Comparison of ENCODE assay signal across 14 cellular contexts in the genomic region with DNA sequence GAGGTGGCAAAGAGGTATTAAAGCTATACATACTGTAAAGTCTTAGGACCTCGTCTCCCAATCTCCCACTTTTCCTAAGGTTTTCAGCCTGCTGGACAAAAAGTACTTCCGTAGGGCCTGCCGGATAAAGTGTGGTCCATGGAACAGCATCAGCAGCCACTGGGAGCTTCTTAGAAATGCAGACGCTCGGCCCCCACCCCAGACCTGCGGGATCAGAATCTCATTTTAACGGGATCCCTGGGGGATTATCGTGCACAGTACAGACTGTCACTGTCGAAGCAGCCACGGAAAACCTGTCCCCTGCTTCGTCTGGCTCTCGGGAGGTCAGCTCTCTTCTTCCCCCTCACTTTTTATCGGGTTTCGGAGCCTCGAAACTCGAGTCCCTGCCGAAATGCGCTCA. TPM values are rescaled to one million over a fixed set of nuclear protein-coding genes. Genes with fewer than 3 reads are reported as not detected.
A peak's percentile ranks its signal among the peaks of the same experiment; 100 is the strongest.
DNase-seq lines count a peak whose midpoint lies in the region; TF ChIP-seq lines count a peak whose summit lies in the region.
"Had no signal": no experiment of that assay in that cellular context is flagged by ENCODE, and none has a peak within 500 bp of the region (broad histone marks: within the 10 kb centered on the region; RNA-seq: fewer than 3 reads in every experiment).

No MANE protein-coding gene starts in this region.

- no peak overlapping the region for H3K27ac ChIP-seq in ectodermal cell (ENCODE audit: insufficient read depth, low read depth, low read length, poor library complexity, severe bottlenecking)
- no peak overlapping the region for H3K27ac ChIP-seq in effector memory CD4-positive, alpha-beta T cell (ENCODE audit: insufficient read depth, low read length, poor library complexity, severe bottlenecking)

- peak overlapping the region; percentile 34 for H3K9ac ChIP-seq in mucosa of stomach (ENCODE audit: low read length)

- H3K9me3 Mint-ChIP-seq in type B pancreatic cell: no peaks in the 10 kb centered on the region
- H3K9me3 Mint-ChIP-seq: activated naive CD8-positive, alpha-beta T cell treated with anti-CD3 and anti-CD28 coated beads, Interleukin-2, amount 10 ng/mL, durations not matched to agents 7 days and 5 days had no signal

- H3K36me3 ChIP-seq in ectodermal cell (ENCODE audit: control insufficient read depth, insufficient read depth, low read length) (no peaks in the 10 kb centered on the region), mucosa of stomach (ENCODE audit: control insufficient read depth, insufficient read depth, low read length) (no peaks in the 10 kb centered on the region)
- no peaks in the 10 kb centered on the region for H3K36me3 ChIP-seq in effector memory CD4-positive, alpha-beta T cell (ENCODE audit: control insufficient read depth, insufficient read depth, low read length)

- H3K4me3 Mint-ChIP-seq in type B pancreatic cell: peak overlapping the region; percentile 68
- H3K4me3 Mint-ChIP-seq: activated naive CD8-positive, alpha-beta T cell treated with anti-CD3 and anti-CD28 coated beads, Interleukin-2, amount 10 ng/mL, durations not matched to agents 7 days and 5 days; naive thymus-derived CD4-positive, alpha-beta T cell had no signal

- 1% methylated on average over 18 of the region's 18 CpGs for WGBS in ectodermal cell, 2 experiments

- H3K4me3 ChIP-seq in ectodermal cell (ENCODE audit: insufficient read depth, low read depth, low read length): peak overlapping the region; percentile 39
- H3K4me3 ChIP-seq in mucosa of stomach (ENCODE audit: low read length): no peak overlapping the region
- no peak overlapping the region for H3K4me3 ChIP-seq in effector memory CD4-positive, alpha-beta T cell (ENCODE audit: insufficient read depth, low read depth, low read length, poor library complexity, severe bottlenecking)

- TF ChIP-seq CTCF in type B pancreatic cell (conservative IDR thresholded peaks at IDR 0.05): no peak

- peaks cover 50% of the 10 kb centered on the region for H3K27me3 ChIP-seq in ectodermal cell (ENCODE audit: control insufficient read depth, insufficient read depth, low read length, poor library complexity, severe bottlenecking)
- peaks cover 5% of the 10 kb centered on the region for H3K27me3 ChIP-seq in mucosa of stomach (ENCODE audit: control insufficient read depth, insufficient read depth, low read length)
- no peaks in the 10 kb centered on the region for H3K27me3 ChIP-seq in effector memory CD4-positive, alpha-beta T cell (replicated peaks; ENCODE audit: control insufficient read depth, insufficient read depth, low read length, poor library complexity, severe bottlenecking)

- no peak overlapping the region for H3K27ac Mint-ChIP-seq in type B pancreatic cell
- H3K27ac Mint-ChIP-seq: activated naive CD8-positive, alpha-beta T cell treated with anti-CD3 and anti-CD28 coated beads, Interleukin-2, amount 10 ng/mL, durations not matched to agents 7 days and 5 days; naive thymus-derived CD4-positive, alpha-beta T cell had no signal

- peak; percentile 14 for DNase-seq in NCI-H748 (lab: John Stamatoyannopoulos, UW; ENCODE audit: unreplicated experiment)
- no peak for DNase-seq in NCI-H748 treated with DMSO at 0.1 percent for 48 hours (lab: John Stamatoyannopoulos, UW)
- no peak for DNase-seq in type B pancreatic cell (ENCODE audit: extremely low spot score, unreplicated experiment)
- no peak for DNase-seq in effector memory CD4-positive, alpha-beta T cell
- DNase-seq in CD1c-positive myeloid dendritic cell (ENCODE audit: extremely low spot score): no peak
- no peak for DNase-seq in NCI-H2029 (lab: John Stamatoyannopoulos, UW)
- DNase-seq: DMS79 treated with DMSO at 0.1 percent for 48 hours; naive thymus-derived CD4-positive, alpha-beta T cell; NCI-H2081; stimulated activated naive CD4-positive, alpha-beta T cell treated with Interleukin-2 at 50 U/mL for 16 hours; T-helper 9 cell had no signal

- H3K4me1 Mint-ChIP-seq in type B pancreatic cell (ENCODE audit: unreplicated experiment): no peaks in the 10 kb centered on the region
- H3K4me1 Mint-ChIP-seq: activated naive CD8-positive, alpha-beta T cell treated with anti-CD3 and anti-CD28 coated beads, Interleukin-2, amount 10 ng/mL, durations not matched to agents 7 days and 5 days had no signal

- H3K4me1 ChIP-seq in ectodermal cell (ENCODE audit: control insufficient read depth, insufficient read depth, low read length) (no peaks in the 10 kb centered on the region), mucosa of stomach (ENCODE audit: control insufficient read depth, insufficient read depth, low read length) (peaks cover 4% of the 10 kb centered on the region)
- no peaks in the 10 kb centered on the region for H3K4me1 ChIP-seq in effector memory CD4-positive, alpha-beta T cell (ENCODE audit: control insufficient read depth, insufficient read depth, low read length, poor library complexity, severe bottlenecking)

- no peaks in the 10 kb centered on the region for H3K9me3 ChIP-seq in ectodermal cell (ENCODE audit: control insufficient read depth, low read length)
- no peaks in the 10 kb centered on the region for H3K9me3 ChIP-seq in mucosa of stomach (ENCODE audit: control insufficient read depth, low read length)
- no peaks in the 10 kb centered on the region for H3K9me3 ChIP-seq in effector memory CD4-positive, alpha-beta T cell (ENCODE audit: control insufficient read depth, low read length)

- no peaks in the 10 kb centered on the region for H3K36me3 Mint-ChIP-seq in type B pancreatic cell
- H3K36me3 Mint-ChIP-seq: activated naive CD8-positive, alpha-beta T cell treated with anti-CD3 and anti-CD28 coated beads, Interleukin-2, amount 10 ng/mL, durations not matched to agents 7 days and 5 days; naive thymus-derived CD4-positive, alpha-beta T cell had no signal

- peaks cover 66% of the 10 kb centered on the region for H3K27me3 Mint-ChIP-seq in type B pancreatic cell

RNA-seq across cellular contexts. Expression of a gene that starts 0.8 kb away (rescaled TPM):
- 0.50 TPM for polyA plus RNA-seq in ectodermal cell (2013, experiment 1 of 4)
- 0.50 TPM for polyA plus RNA-seq in ectodermal cell (2013, experiment 2 of 4)
- polyA plus RNA-seq in ectodermal cell (2013, experiment 3 of 4): 0.48 TPM
- 0.57 TPM for polyA plus RNA-seq in ectodermal cell (2013, experiment 4 of 4)
- total RNA-seq in type B pancreatic cell (ENCODE audit: low replicate concordance): 2.4 and 3.4 TPM in 2 replicates
- total RNA-seq: activated naive CD8-positive, alpha-beta T cell treated with anti-CD3 and anti-CD28 coated beads, Interleukin-2, amount 10 ng/mL, durations not matched to agents 7 days and 5 days; naive thymus-derived CD4-positive, alpha-beta T cell had no signal
